ENCODE assay signal across 7 cellular contexts in genomic region chr3:198149933-198150332, GRCh38.
DNase-seq lines count a peak whose midpoint lies in the region; ATAC-seq and TF ChIP-seq lines count a peak whose summit lies in the region.
"Not testable (repeated sequence)": the region's sequence is repeated elsewhere in the genome, so short reads cannot be mapped to it uniquely, and the experiment has no call there.

No MANE protein-coding gene starts in this region.

- H3K4me3 ChIP-seq in Karpas-422 (ENCODE audit: low read length); mucosa of descending colon; spleen: not testable (repeated sequence)

- H3K27ac ChIP-seq in Karpas-422 (ENCODE audit: low read length): not testable (repeated sequence)
- peak overlapping the region in 6 of 8 donors; percentile 54 to 87 (median 82) for H3K27ac ChIP-seq in spleen

- not testable (repeated sequence) for H3K27me3 Mint-ChIP-seq in CD14-positive monocyte (ENCODE audit: low read depth in 3 of 3); dendritic cell treated with granulocyte-macrophage colony-stimulating factor and Interleukin-4, amounts not matched to agents 40 ng/mL and 50 ng/mL, for 4 days

- not testable (repeated sequence) for H3K4me3 Mint-ChIP-seq in CD14-positive monocyte; dendritic cell treated with granulocyte-macrophage colony-stimulating factor and Interleukin-4, amounts not matched to agents 40 ng/mL and 50 ng/mL, for 4 days

- not testable (repeated sequence) for H3K36me3 Mint-ChIP-seq in CD14-positive monocyte; dendritic cell treated with granulocyte-macrophage colony-stimulating factor and Interleukin-4, amounts not matched to agents 40 ng/mL and 50 ng/mL, for 4 days (ENCODE audit: low read depth)

- not testable (repeated sequence) for H3K9me3 ChIP-seq in Karpas-422 (ENCODE audit: low read length); mucosa of descending colon; spleen

- WGBS in spleen, 5 donors: 30 to 53% (median 37%) methylated on average over 5 of the region's 5 CpGs

- H3K4me1 ChIP-seq in Karpas-422 (ENCODE audit: low read length); mucosa of descending colon (ENCODE audit: low read depth); spleen: not testable (repeated sequence)

- H3K4me2 ChIP-seq in Karpas-422 (ENCODE audit: low read depth, low read length, poor library complexity, severe bottlenecking): not testable (repeated sequence)

- H2AFZ ChIP-seq in Karpas-422 (ENCODE audit: low read length): not testable (repeated sequence)

- not testable (repeated sequence) for H3K36me3 ChIP-seq in Karpas-422 (ENCODE audit: insufficient read depth, low read length); mucosa of descending colon (ENCODE audit: low read depth); spleen

- intact Hi-C loops in CD14-positive monocyte (cut with micrococcal nuclease); dendritic cell treated with granulocyte-macrophage colony-stimulating factor and Interleukin-4, amounts not matched to agents 40 ng/mL and 50 ng/mL, for 4 days (cut with micrococcal nuclease); mucosa of descending colon (cut with DNase I, micrococcal nuclease); spleen (cut with DNase I; ENCODE audit: low total_unique reads): not testable (repeated sequence)

- ATAC-seq in mucosa of descending colon: peak; percentile 30

- TF ChIP-seq POLR2A in spleen (IDR thresholded peaks at IDR 0.05): not testable (repeated sequence)

- H3K4me1 Mint-ChIP-seq in CD14-positive monocyte: peaks cover 51% of the 10 kb centered on the region
- peaks cover 47% of the 10 kb centered on the region for H3K4me1 Mint-ChIP-seq in dendritic cell treated with granulocyte-macrophage colony-stimulating factor and Interleukin-4, amounts not matched to agents 40 ng/mL and 50 ng/mL, for 4 days (ENCODE audit: low read depth)

- H4K20me1 ChIP-seq in Karpas-422 (ENCODE audit: insufficient read depth, low read depth, low read length): not testable (repeated sequence)

- not testable (repeated sequence) for TF ChIP-seq CTCF in CD14-positive monocyte (IDR thresholded peaks at IDR 0.05); mucosa of descending colon (IDR thresholded peaks at IDR 0.05); spleen (IDR thresholded peaks at IDR 0.05 in 8 of 11, conservative IDR thresholded peaks at IDR 0.05 in 3 of 11)

- H3K9me3 Mint-ChIP-seq in CD14-positive monocyte; dendritic cell treated with granulocyte-macrophage colony-stimulating factor and Interleukin-4, amounts not matched to agents 40 ng/mL and 50 ng/mL, for 4 days: not testable (repeated sequence)

- DNase-seq in CD14-positive monocyte (ENCODE audit: low spot score); mucosa of descending colon; spleen: not testable (repeated sequence)
- DNase-seq in Karpas-422 (peak; percentile 9), globus pallidus (ENCODE audit: low spot score) (peak; percentile 60), inferior parietal cortex (ENCODE audit: extremely low spot score) (peak; percentile 34)

- H3K9ac ChIP-seq in Karpas-422 (ENCODE audit: low read length): not testable (repeated sequence)

- not testable (repeated sequence) for H3K9me2 ChIP-seq in Karpas-422 (replicated peaks; ENCODE audit: insufficient read depth, low read length)

- peak overlapping the region; percentile 88 to 96 (median 95) for H3K27ac Mint-ChIP-seq in CD14-positive monocyte
- H3K27ac Mint-ChIP-seq in dendritic cell treated with granulocyte-macrophage colony-stimulating factor and Interleukin-4, amounts not matched to agents 40 ng/mL and 50 ng/mL, for 4 days: peak overlapping the region; percentile 59

- not testable (repeated sequence) for H3K79me2 ChIP-seq in Karpas-422 (ENCODE audit: low read length)

- H3K27me3 ChIP-seq in Karpas-422 (ENCODE audit: low read length); spleen (replicated peaks in 1 of 7): not testable (repeated sequence)
